In the genomic region with DNA sequence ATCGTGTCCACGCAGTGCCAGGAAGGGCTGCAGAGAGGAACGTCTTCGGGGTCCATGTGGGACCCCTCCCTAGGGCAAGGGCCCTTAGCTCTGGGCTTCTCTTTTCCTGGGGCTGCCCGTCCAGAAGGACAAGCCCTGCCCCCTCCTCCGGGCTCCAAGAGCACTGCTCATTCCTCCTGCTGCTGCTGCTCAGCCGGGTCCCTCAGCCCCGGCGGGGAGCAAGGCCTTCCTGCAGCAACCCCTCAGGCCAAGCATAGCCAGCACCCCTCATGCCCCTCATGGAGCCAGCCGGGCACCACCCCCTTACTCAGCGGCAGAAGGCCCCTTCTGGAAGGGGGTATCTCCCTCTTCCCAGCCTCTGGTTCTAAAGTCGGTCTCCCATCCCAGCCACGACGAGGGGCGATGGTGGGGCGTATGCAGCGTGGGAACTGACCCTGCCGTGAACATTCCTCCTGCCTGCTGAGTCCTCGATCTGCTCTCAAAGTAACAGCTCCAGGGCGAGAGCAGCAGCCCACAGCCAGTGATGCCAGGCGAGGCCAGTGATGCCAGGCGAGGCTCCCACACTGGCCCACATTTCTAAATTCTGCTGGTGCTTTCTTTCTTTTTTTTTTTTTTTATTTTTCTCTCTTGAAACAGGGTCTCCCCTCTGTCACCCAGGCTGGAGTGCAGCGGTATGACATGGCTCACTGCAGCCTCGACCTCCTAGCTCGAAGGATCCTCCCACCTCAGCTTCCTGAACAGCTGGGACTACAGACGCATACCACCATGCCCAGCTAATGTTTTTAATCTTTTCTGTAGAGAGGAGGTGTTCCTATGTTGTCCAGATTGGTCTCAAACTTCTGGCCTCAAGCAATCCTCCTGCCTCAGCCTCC, we compare ENCODE assay signal across 14 cellular contexts.
DNase-seq lines count a peak whose midpoint lies in the region; ATAC-seq and TF ChIP-seq lines count a peak whose summit lies in the region.
"Had no signal": no experiment of that assay in that cellular context is flagged by ENCODE, and none has a peak within 500 bp of the region (broad histone marks: within the 10 kb centered on the region; RNA-seq: fewer than 3 reads in every experiment).

No MANE protein-coding gene starts in this region.

- no peaks in the 10 kb centered on the region for H3K27me3 ChIP-seq in CD8-positive, alpha-beta memory T cell (ENCODE audit: insufficient read depth, low read length, poor library complexity, severe bottlenecking)
- H3K27me3 ChIP-seq in left lung (no peaks in the 10 kb centered on the region), stomach (no peaks in the 10 kb centered on the region)
- H3K27me3 ChIP-seq: hepatocyte had no signal

- TF ChIP-seq POLR2A in stomach (IDR thresholded peaks at IDR 0.05) = no peak

- TF ChIP-seq EP300 in stomach (IDR thresholded peaks at IDR 0.05) = no peak

- CTCF ChIA-PET in CD8-positive, alpha-beta memory T cell (lab: Charles Lee) = interaction anchor here (3.6 kb wide), 1 partner anchor 33 kb away, joined by 23 read pairs; no protein-coding TSS in a partner anchor
- CTCF ChIA-PET in activated CD8-positive, alpha-beta memory T cell treated with anti-CD3 and anti-CD28 coated beads, Interleukin-2, amount 10 ng/mL, durations not matched to agents 7 days and 5 days (lab: Charles Lee) = interaction anchor here (0.8 to 1.1 kb wide), 2 partner anchors 14 to 34 kb away, joined by 3 read pairs; no protein-coding TSS in a partner anchor

- peak overlapping the region in 2 of 7 donors; percentile 26 to 68 for H3K4me3 Mint-ChIP-seq in CD8-positive, alpha-beta memory T cell
- no peak overlapping the region for H3K4me3 Mint-ChIP-seq in activated T-helper 1 cell treated with anti-CD3 and anti-CD28 coated beads, Interleukin-12 subunit alpha, Interleukin-12 subunit beta, Interleukin-2, Interleukin-4 antibody, amounts not matched to agents 30 ng/mL and 10 ng/mL and 1 ng/mL, durations not matched to agents 14 hours and 24 hours and 36 hours
- H3K4me3 Mint-ChIP-seq in activated CD8-positive, alpha-beta memory T cell treated with anti-CD3 and anti-CD28 coated beads, Interleukin-2, amount 10 ng/mL, durations not matched to agents 7 days and 5 days = no peak overlapping the region

- H3K4me1 Mint-ChIP-seq in CD8-positive, alpha-beta memory T cell = peaks cover 44 to 68% (median 49%) of the 10 kb centered on the region in 3 donors
- H3K4me1 Mint-ChIP-seq in activated T-helper 1 cell treated with anti-CD3 and anti-CD28 coated beads, Interleukin-12 subunit alpha, Interleukin-12 subunit beta, Interleukin-2, Interleukin-4 antibody, amounts not matched to agents 30 ng/mL and 10 ng/mL and 1 ng/mL, durations not matched to agents 14 hours and 24 hours and 36 hours (ENCODE audit: low read depth) = peaks cover 61% of the 10 kb centered on the region
- H3K4me1 Mint-ChIP-seq in activated CD8-positive, alpha-beta memory T cell treated with anti-CD3 and anti-CD28 coated beads, Interleukin-2, amount 10 ng/mL, durations not matched to agents 7 days and 5 days = peaks cover 66% of the 10 kb centered on the region

- H3K4me1 ChIP-seq in CD8-positive, alpha-beta memory T cell (ENCODE audit: insufficient read depth, low read length) = peaks cover 37% of the 10 kb centered on the region
- H3K4me1 ChIP-seq in left lung (peaks cover 5 to 14% of the 10 kb centered on the region in 2 donors), stomach (peaks cover 72 to 100% (median 90%) of the 10 kb centered on the region in 4 donors)

- POLR2A ChIA-PET in CD8-positive, alpha-beta memory T cell (lab: Charles Lee) = interaction anchor here (0.7 kb wide), 1 partner anchor 100 kb away, joined by 3 read pairs; no protein-coding TSS in a partner anchor

- H3K9me3 Mint-ChIP-seq in CD8-positive, alpha-beta memory T cell = no peaks in the 10 kb centered on the region
- no peaks in the 10 kb centered on the region for H3K9me3 Mint-ChIP-seq in activated T-helper 1 cell treated with anti-CD3 and anti-CD28 coated beads, Interleukin-12 subunit alpha, Interleukin-12 subunit beta, Interleukin-2, Interleukin-4 antibody, amounts not matched to agents 30 ng/mL and 10 ng/mL and 1 ng/mL, durations not matched to agents 14 hours and 24 hours and 36 hours
- H3K9me3 Mint-ChIP-seq in activated CD8-positive, alpha-beta memory T cell treated with anti-CD3 and anti-CD28 coated beads, Interleukin-2, amount 10 ng/mL, durations not matched to agents 7 days and 5 days (ENCODE audit: low read depth) = no peaks in the 10 kb centered on the region

- H3K27ac Mint-ChIP-seq in CD8-positive, alpha-beta memory T cell = peak overlapping the region in 5 of 8 donors; percentile 8 to 84 (median 53)
- H3K27ac Mint-ChIP-seq in activated T-helper 1 cell treated with anti-CD3 and anti-CD28 coated beads, Interleukin-12 subunit alpha, Interleukin-12 subunit beta, Interleukin-2, Interleukin-4 antibody, amounts not matched to agents 30 ng/mL and 10 ng/mL and 1 ng/mL, durations not matched to agents 14 hours and 24 hours and 36 hours = peak overlapping the region; percentile 52
- H3K27ac Mint-ChIP-seq in activated CD8-positive, alpha-beta memory T cell treated with anti-CD3 and anti-CD28 coated beads, Interleukin-2, amount 10 ng/mL, durations not matched to agents 7 days and 5 days = no peak overlapping the region

- no peaks in the 10 kb centered on the region for H3K27me3 Mint-ChIP-seq in CD8-positive, alpha-beta memory T cell
- H3K27me3 Mint-ChIP-seq in activated T-helper 1 cell treated with anti-CD3 and anti-CD28 coated beads, Interleukin-12 subunit alpha, Interleukin-12 subunit beta, Interleukin-2, Interleukin-4 antibody, amounts not matched to agents 30 ng/mL and 10 ng/mL and 1 ng/mL, durations not matched to agents 14 hours and 24 hours and 36 hours (ENCODE audit: insufficient read depth) = no peaks in the 10 kb centered on the region
- H3K27me3 Mint-ChIP-seq in activated CD8-positive, alpha-beta memory T cell treated with anti-CD3 and anti-CD28 coated beads, Interleukin-2, amount 10 ng/mL, durations not matched to agents 7 days and 5 days = no peaks in the 10 kb centered on the region

- 82 to 93% (median 90%) methylated on average over 26 of the region's 26 CpGs for WGBS in stomach, 5 donors

- TF ChIP-seq CTCF in left lung (IDR thresholded peaks at IDR 0.05) = no peak
- no peak for TF ChIP-seq CTCF in stomach (IDR thresholded peaks at IDR 0.05)

- no peak for ATAC-seq in left lung
- no peak for ATAC-seq in activated CD8-positive, alpha-beta memory T cell treated with anti-CD3 and anti-CD28 coated beads, Interleukin-2, amount 10 ng/mL, durations not matched to agents 7 days and 5 days
- ATAC-seq: stimulated activated naive CD8-positive, alpha-beta T cell treated with anti-CD3 and anti-CD28 coated beads, Interleukin-15, Interleukin-2, amounts not matched to agents 100 U/mL and 50 U/mL, for 24 hours had no signal

- peaks cover 0 to 3% (median 0%) of the 10 kb centered on the region in 3 donors for H3K36me3 Mint-ChIP-seq in CD8-positive, alpha-beta memory T cell
- H3K36me3 Mint-ChIP-seq in activated T-helper 1 cell treated with anti-CD3 and anti-CD28 coated beads, Interleukin-12 subunit alpha, Interleukin-12 subunit beta, Interleukin-2, Interleukin-4 antibody, amounts not matched to agents 30 ng/mL and 10 ng/mL and 1 ng/mL, durations not matched to agents 14 hours and 24 hours and 36 hours (ENCODE audit: low read depth) = peaks cover 9% of the 10 kb centered on the region
- peaks cover 4% of the 10 kb centered on the region for H3K36me3 Mint-ChIP-seq in activated CD8-positive, alpha-beta memory T cell treated with anti-CD3 and anti-CD28 coated beads, Interleukin-2, amount 10 ng/mL, durations not matched to agents 7 days and 5 days

- H3K36me3 ChIP-seq in CD8-positive, alpha-beta memory T cell (ENCODE audit: insufficient read depth, low read length) = no peaks in the 10 kb centered on the region
- H3K36me3 ChIP-seq in left lung (no peaks in the 10 kb centered on the region), stomach (no peaks in the 10 kb centered on the region)

- H3K4me3 ChIP-seq in CD8-positive, alpha-beta memory T cell (ENCODE audit: low read length) = no peak overlapping the region
- no peak overlapping the region for H3K4me3 ChIP-seq in left lung
- H3K4me3 ChIP-seq in stomach = no peak overlapping the region
- H3K4me3 ChIP-seq: hepatocyte, lung had no signal

- H3K27ac ChIP-seq in CD8-positive, alpha-beta memory T cell (ENCODE audit: low read depth, low read length) = no peak overlapping the region
- H3K27ac ChIP-seq in left lung (no peak overlapping the region), stomach (peak overlapping the region in 3 of 5 donors; percentile 10 to 86 (median 29))
- H3K27ac ChIP-seq: hepatocyte had no signal

- intact Hi-C loops in activated T-helper 1 cell treated with anti-CD3 and anti-CD28 coated beads, Interleukin-12 subunit alpha, Interleukin-12 subunit beta, Interleukin-2, Interleukin-4 antibody, amounts not matched to agents 30 ng/mL and 10 ng/mL and 1 ng/mL, durations not matched to agents 14 hours and 24 hours and 36 hours (cut with micrococcal nuclease) = no loop called here
- intact Hi-C loops in left lung (cut with DNase I) = no loop called here
- intact Hi-C loops in stomach (cut with DNase I; ENCODE audit: low total_unique reads) = no loop called here

- H3K9me3 ChIP-seq in CD8-positive, alpha-beta memory T cell (ENCODE audit: low read length) = no peaks in the 10 kb centered on the region
- H3K9me3 ChIP-seq in left lung (no peaks in the 10 kb centered on the region), stomach (no peaks in the 10 kb centered on the region)

- no peak for DNase-seq in CD8-positive, alpha-beta memory T cell
- DNase-seq in activated T-helper 1 cell treated with anti-CD3 and anti-CD28 coated beads, Interleukin-12 subunit alpha, Interleukin-12 subunit beta, Interleukin-2, Interleukin-4 antibody, amounts not matched to agents 30 ng/mL and 10 ng/mL and 1 ng/mL, durations not matched to agents 14 hours and 24 hours and 36 hours (ENCODE audit: low spot score) = no peak
- DNase-seq in left lung (peak; percentile 28 to 65), stomach (peak; percentile 21), mucosa of gallbladder (ENCODE audit: low spot score) (no peak), midbrain (lab: John Stamatoyannopoulos, UW) (no peak)
- DNase-seq in activated CD8-positive, alpha-beta memory T cell treated with anti-CD3 and anti-CD28 coated beads, Interleukin-2, amount 10 ng/mL, durations not matched to agents 7 days and 5 days = no peak
- DNase-seq: activated CD4-positive, alpha-beta T cell treated with anti-CD3 and anti-CD28 coated beads for 4 hours; NCI-H446; OCI-M1; stimulated activated naive CD8-positive, alpha-beta T cell treated with anti-CD3 and anti-CD28 coated beads, Interleukin-15, Interleukin-2, amounts not matched to agents 100 U/mL and 50 U/mL, for 24 hours; SW 1271 had no signal

Comparison
In these comparisons a context has a peak if more than half of its experiments do, and no peak if none do; other contexts are left out.
1. DNase-seq: peak in left lung (2 of 2) and stomach (single experiment); none in CD8-positive, alpha-beta memory T cell (0 of 5), activated T-helper 1 cell treated with anti-CD3 and anti-CD28 coated beads, Interleukin-12 subunit alpha, Interleukin-12 subunit beta, Interleukin-2, Interleukin-4 antibody, amounts not matched to agents 30 ng/mL and 10 ng/mL and 1 ng/mL, durations not matched to agents 14 hours and 24 hours and 36 hours (single experiment), mucosa of gallbladder (single experiment), activated CD8-positive, alpha-beta memory T cell treated with anti-CD3 and anti-CD28 coated beads, Interleukin-2, amount 10 ng/mL, durations not matched to agents 7 days and 5 days (single experiment) and midbrain (single experiment).
2. H3K27ac ChIP-seq: peak in stomach (3 of 5); none in CD8-positive, alpha-beta memory T cell (single experiment) and left lung (0 of 2).